In genomic region chr2:26122633-26123032, GRCh38 we compare ENCODE assay signal across 24 cellular contexts. TPM values are rescaled to one million over a fixed set of nuclear protein-coding genes. Genes with fewer than 3 reads are reported as not detected.
DNase-seq lines count a peak whose midpoint lies in the region; ATAC-seq, FAIRE-seq and TF ChIP-seq lines count a peak whose summit lies in the region.
"Had no signal": no experiment of that assay in that cellular context is flagged by ENCODE, and none has a peak within 500 bp of the region (broad histone marks: within the 10 kb centered on the region; RNA-seq: fewer than 3 reads in every experiment).

No MANE protein-coding gene starts in this region.

- no peak overlapping the region for H3K23ac ChIP-seq in H9 (ENCODE audit: insufficient read length, low read depth, low read length)

- ATAC-seq in A549 (peak; percentile 9 to 10; a peak in 2 of 6 replicates), Right ventricle myocardium superior (ENCODE audit: poor library complexity) (peak; percentile 63), GM19035 (IDR thresholded peaks at IDR 0.05; ENCODE audit: unreplicated experiment) (no peak), HG03196 (IDR thresholded peaks at IDR 0.05; ENCODE audit: unreplicated experiment) (no peak), GM19397 (IDR thresholded peaks at IDR 0.05; ENCODE audit: unreplicated experiment) (no peak)
- ATAC-seq: PC-3 had no signal

- H3K79me2 ChIP-seq in H9 (ENCODE audit: insufficient read depth, low read length), result no peaks in the 10 kb centered on the region; the same call in 1 of the 2 replicates

- no peak overlapping the region for H4K8ac ChIP-seq in H9 (replicated peaks; ENCODE audit: insufficient read length, low read depth, low read length)

- no peak overlapping the region for H2BK15ac ChIP-seq in H9 (ENCODE audit: low read depth, low read length)

- H4K20me1 ChIP-seq in H9 (ENCODE audit: control insufficient read depth, insufficient read depth, insufficient read length), result no peaks in the 10 kb centered on the region

- H3K27me3 Mint-ChIP-seq in H9 (ENCODE audit: low read depth), result no peaks in the 10 kb centered on the region
- no peaks in the 10 kb centered on the region for H3K27me3 Mint-ChIP-seq in neural crest cell (ENCODE audit: low read depth)
- H3K27me3 Mint-ChIP-seq: CD4-positive, alpha-beta T cell had no signal

- no peak overlapping the region for H3K18ac ChIP-seq in H9 (ENCODE audit: insufficient read length, low read depth, low read length)

- no peak overlapping the region for H2AK5ac ChIP-seq in H9 (ENCODE audit: insufficient read length, low read length)

- H3K14ac ChIP-seq in H9 (ENCODE audit: insufficient read depth, low read length), result no peak overlapping the region

- H3K27ac ChIP-seq in A549, result no peak overlapping the region
- H3K27ac ChIP-seq in H9 (ENCODE audit: insufficient read length, low read depth, low read length), result no peak overlapping the region
- H3K27ac ChIP-seq: GM23248, KMS-11, sigmoid colon, SJSA1, tibial nerve, WERI-Rb-1 had no signal

- no peak overlapping the region for H3K4me3 Mint-ChIP-seq in H9
- no peak overlapping the region for H3K4me3 Mint-ChIP-seq in neural crest cell
- H3K4me3 Mint-ChIP-seq: activated naive CD4-positive, alpha-beta T cell treated with anti-CD3 and anti-CD28 coated beads for 36 hours; CD4-positive, alpha-beta T cell had no signal

- no peak overlapping the region for H2BK20ac ChIP-seq in H9 (ENCODE audit: low read depth, low read length, poor library complexity, severe bottlenecking)

- no peak overlapping the region for H3K4me3 ChIP-seq in A549
- H3K4me3 ChIP-seq: GM23248, sigmoid colon, SJSA1, tibial nerve had no signal

- peaks cover 0 to 15% (median 11%) of the 10 kb centered on the region in 3 experiments; a peak in 6 of 7 replicates for H3K36me3 Mint-ChIP-seq in H9 (ENCODE audit: insufficient read depth in 1 of 3, low read depth in 3 of 3)
- peaks cover 5% of the 10 kb centered on the region for H3K36me3 Mint-ChIP-seq in neural crest cell (ENCODE audit: low read depth)

- no peaks in the 10 kb centered on the region for H3K9me3 ChIP-seq in A549
- H3K9me3 ChIP-seq in H9 (ENCODE audit: control insufficient read depth, low read depth, low read length), result no peaks in the 10 kb centered on the region
- H3K9me3 ChIP-seq: sigmoid colon, SJSA1, tibial nerve had no signal

- no peak overlapping the region for H2AFZ ChIP-seq in H9 (ENCODE audit: low read length)
- H2AFZ ChIP-seq: GM23248 had no signal

- no peak for FAIRE-seq in A549 (lab: Jason Lieb, UNC)
- FAIRE-seq: G401.6 had no signal

- no peak overlapping the region for H4K5ac ChIP-seq in H9 (ENCODE audit: insufficient read length, low read depth, low read length)

- H3K4ac ChIP-seq in H9 (ENCODE audit: low read depth, low read length), result no peak overlapping the region

- no peak for TF ChIP-seq POLR2A in A549 (IDR thresholded peaks at IDR 0.05; ENCODE audit: low read length)

- CTCF ChIA-PET in A549 (lab: Yijun Ruan, JAX), result interaction anchor here (0.6 to 0.9 kb wide), 3 partner anchors 17 to 62 kb away, joined by 3 to 5 read pairs (median 4); no protein-coding TSS in a partner anchor

- H3K27me3 ChIP-seq in H9 (ENCODE audit: insufficient read depth, low read length), result no peaks in the 10 kb centered on the region
- H3K27me3 ChIP-seq: sigmoid colon, SJSA1, tibial nerve had no signal

- no peak overlapping the region for H3K9ac ChIP-seq in H9 (ENCODE audit: extremely low read depth, insufficient read length, low read length)
- H3K9ac ChIP-seq: GM23248, KMS-11 had no signal

- H3K23me2 ChIP-seq in H9 (ENCODE audit: insufficient read length, low read depth, low read length, poor library complexity, severe bottlenecking), result no peaks in the 10 kb centered on the region

- H2BK5ac ChIP-seq in H9 (ENCODE audit: insufficient read length, low read length), result no peak overlapping the region

- 80% methylated on average over 3 of the region's 3 CpGs for WGBS in A549 (ENCODE audit: missing lambda C conversion rate)
- no CpG with 5 or more reads among the region's 3 CpGs for WGBS in H9 (ENCODE audit: extremely low coverage, insufficient read length, low lambda C conversion rate)

- H3K56ac ChIP-seq in H9 (ENCODE audit: insufficient read length, low read depth, low read length), result no peak overlapping the region

- H3K9me3 Mint-ChIP-seq in H9 (no peaks in the 10 kb centered on the region), neural crest cell (no peaks in the 10 kb centered on the region)
- H3K9me3 Mint-ChIP-seq: activated naive CD4-positive, alpha-beta T cell treated with anti-CD3 and anti-CD28 coated beads for 36 hours; CD4-positive, alpha-beta T cell had no signal

- H3K4me2 ChIP-seq in A549 (no peak overlapping the region), H9 (ENCODE audit: insufficient read depth, insufficient read length, low read length) (no peak overlapping the region)
- H3K4me2 ChIP-seq: KMS-11 had no signal

- DNase-seq in A549 (ENCODE audit: low read depth in 1 of 2, low spot score in 1 of 2), result no peak
- no peak for DNase-seq in H9
- DNase-seq in Right ventricle myocardium superior, result no peak
- no peak for DNase-seq in neural crest cell (ENCODE audit: low read depth, low spot score)
- DNase-seq in NOMO-1 treated with dmso at 0.1 percent for 144 hours (lab: John Stamatoyannopoulos, UW; ENCODE audit: unreplicated experiment), result no peak
- DNase-seq: activated CD4-positive, alpha-beta T cell treated with anti-CD3 and anti-CD28 coated beads, Interleukin-2, amount 50 U/mL, for 48 hours; activated naive CD4-positive, alpha-beta T cell treated with anti-CD3 and anti-CD28 coated beads for 36 hours; CD4-positive, alpha-beta T cell; DMS153; GM23248; NCI-H187 treated with DMSO at 0.1 percent for 48 hours; NCI-H226; NCI-H82; PC-3; sigmoid colon; T-helper 2 cell; WERI-Rb-1 had no signal

- TF ChIP-seq EP300 in A549 (IDR thresholded peaks at IDR 0.05), result no peak

- peaks cover 6% of the 10 kb centered on the region for H3K79me1 ChIP-seq in H9 (ENCODE audit: insufficient read depth, low read depth, low read length, poor library complexity, severe bottlenecking)

- POLR2A ChIA-PET in A549 (lab: Yijun Ruan, JAX), result no interaction called here

- H3T11ph ChIP-seq in H9 (ENCODE audit: low read length), result no peak overlapping the region

- H3K4me1 ChIP-seq in A549 (peaks cover 32% of the 10 kb centered on the region), H9 (ENCODE audit: insufficient read depth, low read length) (no peaks in the 10 kb centered on the region)
- H3K4me1 ChIP-seq: SJSA1 had no signal

- TF ChIP-seq RAD21 in A549 (conservative IDR thresholded peaks at IDR 0.05 in 1 of 2, IDR thresholded peaks at IDR 0.05 in 1 of 2), result no peak

- H3K27ac Mint-ChIP-seq in H9 (peak overlapping the region in 2 of 3 experiments; percentile 92 to 93; a peak in 4 of 7 replicates), neural crest cell (ENCODE audit: unreplicated experiment) (peak overlapping the region; percentile 94)
- H3K27ac Mint-ChIP-seq: activated naive CD4-positive, alpha-beta T cell treated with anti-CD3 and anti-CD28 coated beads for 36 hours had no signal

- no peak overlapping the region for H2BK12ac ChIP-seq in H9 (ENCODE audit: insufficient read length, low read depth, low read length)

- H3K4me1 Mint-ChIP-seq in H9, result peaks cover 6 to 13% of the 10 kb centered on the region in 2 experiments
- H3K4me1 Mint-ChIP-seq in neural crest cell, result peaks cover 8% of the 10 kb centered on the region

- TF ChIP-seq CTCF in A549 (IDR thresholded peaks at IDR 0.05) (no peak), H9 (conservative IDR thresholded peaks at IDR 0.05) (no peak), neural crest cell (conservative IDR thresholded peaks at IDR 0.05) (no peak)

- intact Hi-C loops in Right ventricle myocardium superior (cut with DNase I), result no loop called here

- no peak overlapping the region for H2BK120ac ChIP-seq in H9 (ENCODE audit: low read depth, low read length, poor library complexity, severe bottlenecking)

- no peak overlapping the region for H4K91ac ChIP-seq in H9 (ENCODE audit: insufficient read length, low read depth, low read length)

TF ChIP-seq in A549, 52 proteins besides CTCF, POLR2A, EP300 and RAD21 (continues in another document):
- TF ChIP-seq EHMT2 (IDR thresholded peaks at IDR 0.05; ENCODE audit: low read depth) (no peak), GATA3 (IDR thresholded peaks at IDR 0.05; ENCODE audit: borderline replicate concordance) (no peak), FOXS1 (CRISPR knock-in tag; IDR thresholded peaks at IDR 0.05) (no peak), ZC3H11A (IDR thresholded peaks at IDR 0.05) (no peak), RNF2 (IDR thresholded peaks at IDR 0.05; ENCODE audit: borderline replicate concordance, low read depth) (no peak), HDAC2 (IDR thresholded peaks at IDR 0.05) (no peak), JUN (IDR thresholded peaks at IDR 0.05) (no peak), JUNB (IDR thresholded peaks at IDR 0.05) (no peak), HOXA7 (CRISPR knock-in tag; IDR thresholded peaks at IDR 0.05) (no peak), MAZ (IDR thresholded peaks at IDR 0.05; ENCODE audit: borderline replicate concordance, low read depth, low read length) (no peak), SMC3 (IDR thresholded peaks at IDR 0.05) (no peak), RARB (CRISPR knock-in tag; IDR thresholded peaks at IDR 0.05) (no peak), CEBPB (IDR thresholded peaks at IDR 0.05) (no peak), HOXB5 (CRISPR knock-in tag; IDR thresholded peaks at IDR 0.05) (no peak), E2F6 (IDR thresholded peaks at IDR 0.05; ENCODE audit: borderline replicate concordance, low read depth) (no peak), BHLHE40 (IDR thresholded peaks at IDR 0.05; ENCODE audit: low read depth, low read length) (no peak)
- TF ChIP-seq, protein P1, sequence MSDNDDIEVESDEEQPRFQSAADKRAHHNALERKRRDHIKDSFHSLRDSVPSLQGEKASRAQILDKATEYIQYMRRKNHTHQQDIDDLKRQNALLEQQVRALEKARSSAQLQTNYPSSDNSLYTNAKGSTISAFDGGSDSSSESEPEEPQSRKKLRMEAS (IDR thresholded peaks at IDR 0.05), result no peak

RNA-seq across cellular contexts. Expression of gene GAREM2, which starts 50.3 kb away (rescaled TPM):
- polyA plus RNA-seq in A549 (2011; rRNA removed), result 5.1 and 6.6 TPM in 2 replicates
- 5.6 and 8.6 TPM in 2 replicates for polyA plus RNA-seq in A549 (2012; cell fraction: cytosol; rRNA removed)
- 11.2 and 11.9 TPM in 2 replicates for polyA plus RNA-seq in A549 (2012; cell fraction: nucleus; rRNA removed)
- polyA plus RNA-seq in A549 (2017; fragmentation: RNase III; extraction: RNeasy Plus Mini Kit Qiagen cat#74134 plus additional on column Dnase treatment), result 4.5 to 5.9 TPM (median 5.6 TPM) in 3 replicates
- polyA minus RNA-seq in A549 (2011; rRNA and poly(A)+ RNA removed), result 10.2 and 10.4 TPM in 2 replicates
- 14.2 and 14.4 TPM in 2 replicates for total RNA-seq in H9 (2021)
- total RNA-seq in Right ventricle myocardium superior, result 1.3 TPM
- total RNA-seq in neural crest cell, result 21.3 and 21.8 TPM in 2 replicates

Comparison
In these comparisons a context has a peak if more than half of its experiments do, and no peak if none do; other contexts are left out.
1. ATAC-seq: peak in A549 (2 of 2) and Right ventricle myocardium superior (single experiment); none in GM19035 (single experiment), HG03196 (single experiment) and GM19397 (single experiment).